In genomic region chr1:1400576-1401456, GRCh38 we compare ENCODE assay signal across 10 cellular contexts. TPM values are rescaled to one million over a fixed set of nuclear protein-coding genes. Genes with fewer than 3 reads are reported as not detected.
DNase-seq lines count a peak whose midpoint lies in the region; ATAC-seq and TF ChIP-seq lines count a peak whose summit lies in the region.
"Had no signal": no experiment of that assay in that cellular context is flagged by ENCODE, and none has a peak within 500 bp of the region (broad histone marks: within the 10 kb centered on the region; RNA-seq: fewer than 3 reads in every experiment).

No MANE protein-coding gene starts in this region.

- H3K9ac ChIP-seq in ES-I3 (ENCODE audit: low read depth, low read length): peak overlapping the region; percentile 76

- H3K27ac ChIP-seq in Peyer's patch (peak overlapping the region in 2 of 4 donors; percentile 81 to 83), prostate gland (no peak overlapping the region)

- H3K4me3 ChIP-seq in Peyer's patch (peak overlapping the region in 3 of 4 donors; percentile 89 to 95 (median 94)), epithelial cell of esophagus (ENCODE audit: low read length) (peak overlapping the region; percentile 97), prostate gland (peak overlapping the region; percentile 92 to 96)

- H3K36me3 ChIP-seq in ES-I3 (ENCODE audit: insufficient read depth, low read length) (peaks cover 30% of the 10 kb centered on the region), Peyer's patch (peaks cover 0 to 67% (median 0%) of the 10 kb centered on the region in 3 donors), prostate gland (peaks cover 0 to 6% of the 10 kb centered on the region in 2 donors)

- TF ChIP-seq POLR2A in Peyer's patch (IDR thresholded peaks at IDR 0.05) (no peak), prostate gland (IDR thresholded peaks at IDR 0.05) (no peak)

- 80% methylated on average over 22 of the region's 22 CpGs for WGBS in prostate gland

- H3K27me3 ChIP-seq in Peyer's patch: no peaks in the 10 kb centered on the region
- no peaks in the 10 kb centered on the region for H3K27me3 ChIP-seq in prostate gland (replicated peaks; ENCODE audit: insufficient read depth)
- H3K27me3 ChIP-seq: left lung had no signal

- peaks cover 4% of the 10 kb centered on the region; the same call in 1 of the 2 replicates for H3K4me1 ChIP-seq in ES-I3 (ENCODE audit: insufficient read depth, low read length)
- H3K4me1 ChIP-seq in Peyer's patch: peaks cover 3 to 39% (median 14%) of the 10 kb centered on the region in 4 donors
- peaks cover 18% of the 10 kb centered on the region for H3K4me1 ChIP-seq in prostate gland (replicated peaks)

- H3K9me3 ChIP-seq in ES-I3 (ENCODE audit: control insufficient read depth, insufficient read depth, low read length) (no peaks in the 10 kb centered on the region), Peyer's patch (no peaks in the 10 kb centered on the region), prostate gland (no peaks in the 10 kb centered on the region)
- H3K9me3 ChIP-seq: left lung had no signal

- intact Hi-C loops in prostate gland (cut with DNase I): no loop called here

- no peak for DNase-seq in Peyer's patch
- no peak for DNase-seq in epithelial cell of esophagus (ENCODE audit: low read depth)
- no peak for DNase-seq in prostate gland (ENCODE audit: low spot score)
- DNase-seq in T1000 (lab: John Stamatoyannopoulos, UW): no peak
- DNase-seq in COR-L47 (lab: John Stamatoyannopoulos, UW): no peak

- no peak for TF ChIP-seq CTCF in Peyer's patch (IDR thresholded peaks at IDR 0.05)
- TF ChIP-seq CTCF in epithelial cell of esophagus (IDR thresholded peaks at IDR 0.05; ENCODE audit: insufficient read depth, low read depth, low read length, missing control alignments): no peak
- no peak for TF ChIP-seq CTCF in prostate gland (IDR thresholded peaks at IDR 0.05)

- ATAC-seq in GM21526 (IDR thresholded peaks at IDR 0.05; ENCODE audit: low FRiP score, unreplicated experiment) (no peak), GM18519 (IDR thresholded peaks at IDR 0.05; ENCODE audit: low FRiP score, unreplicated experiment) (no peak)

RNA-seq across cellular contexts. Expression of gene CCNL2, which starts 1.7 kb away (rescaled TPM):
- total RNA-seq in Peyer's patch (1,000 to 10,000 TPM in 1 of 4 donors, 100 to 1,000 TPM in 3; 216 to 1,008 (median 423) TPM), prostate gland (100 to 1,000 TPM; 116 to 242 TPM)

RNA-seq across cellular contexts. Expression of gene MRPL20, which starts 6.3 kb away (rescaled TPM):
- total RNA-seq in Peyer's patch (10 to 100 TPM; 58.2 to 94.1 (median 78.2) TPM), prostate gland (100 to 1,000 TPM; 143 to 174 TPM)

RNA-seq across cellular contexts. Expression of gene ANKRD65, which starts 20.3 kb away (rescaled TPM):
- total RNA-seq in Peyer's patch: 10 to 100 TPM in 1 of 4 donors, 1 to 10 TPM in 2, under 1 TPM in 1; 0.54 to 11.6 (median 2.0) TPM
- 10 to 100 TPM; 33.7 to 34.9 TPM for total RNA-seq in prostate gland
- total RNA-seq: T-helper 2 cell treated with Interferon-gamma antibody and Interleukin-4, amounts not matched to agents 100 ng/mL and 5 ng/mL, for 36 hours had no signal

RNA-seq across cellular contexts. Expression of gene AURKAIP1, which starts 25.8 kb away (rescaled TPM):
- total RNA-seq in Peyer's patch (100 to 1,000 TPM; 122 to 172 (median 134) TPM), prostate gland (100 to 1,000 TPM; 152 to 161 TPM)

RNA-seq across cellular contexts. Expression of gene VWA1, which starts 34.7 kb away (rescaled TPM):
- total RNA-seq in Peyer's patch (10 to 100 TPM in 1 of 4 donors, 1 to 10 TPM in 3; 3.2 to 14.0 (median 6.7) TPM), prostate gland (100 to 1,000 TPM; 191 to 227 TPM)
